In the genomic region with DNA sequence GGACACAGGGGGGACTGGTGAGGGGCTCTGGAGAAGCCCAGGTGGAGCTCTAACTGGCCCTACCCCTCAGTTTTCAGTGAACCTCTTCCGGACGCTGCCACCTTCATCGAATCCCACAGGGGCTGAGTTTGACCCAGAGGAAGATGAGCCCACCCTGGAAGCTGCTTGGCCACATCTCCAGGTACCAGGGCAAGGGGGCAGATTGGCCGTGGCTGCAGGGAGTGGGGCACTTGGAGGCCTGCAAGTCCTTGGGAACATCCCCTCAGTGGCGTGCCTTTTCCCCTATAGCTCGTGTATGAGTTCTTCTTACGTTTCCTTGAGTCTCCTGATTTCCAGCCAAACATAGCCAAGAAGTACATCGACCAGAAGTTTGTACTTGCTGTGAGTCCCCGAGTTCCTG, we compare ENCODE assay signal across 31 cellular contexts.
"Had no signal": no experiment of that assay in that cellular context is flagged by ENCODE, and none has a peak within 500 bp of the region (broad histone marks: within the 10 kb centered on the region; RNA-seq: fewer than 3 reads in every experiment).

No MANE protein-coding gene starts in this region.

- H3K27ac Mint-ChIP-seq: activated B cell treated with CpG ODN at 0.5 μM for 24 hours; activated CD4-positive, alpha-beta memory T cell treated with anti-CD3 and anti-CD28 coated beads for 36 hours; activated CD8-positive, alpha-beta memory T cell treated with anti-CD3 and anti-CD28 coated beads, Interleukin-2, amount 10 ng/mL, durations not matched to agents 7 days and 5 days; activated CD8-positive, alpha-beta T cell treated with anti-CD3 and anti-CD28 coated beads, Interleukin-2, amount 10 ng/mL, durations not matched to agents 7 days and 5 days; activated naive CD8-positive, alpha-beta T cell treated with anti-CD3 and anti-CD28 coated beads for 36 hours; activated T-cell treated with anti-CD3 and anti-CD28 coated beads, Interleukin-2, amount 50 U/mL, for 72 hours; dendritic cell treated with granulocyte-macrophage colony-stimulating factor and Interleukin-4, amounts not matched to agents 40 ng/mL and 50 ng/mL, for 4 days; endodermal cell; T-helper 2 cell treated with Interferon-gamma antibody and Interleukin-4, amounts not matched to agents 5 μg/mL and 100 μg/mL, for 36 hours had no signal

- ATAC-seq: activated CD4-positive, CD25-positive, alpha-beta regulatory T cell treated with anti-CD3 and anti-CD28 coated beads, Interleukin-2, amount 50 U/mL, for 24 hours; activated CD8-positive, alpha-beta memory T cell treated with anti-CD3 and anti-CD28 coated beads, Interleukin-2, amount 10 ng/mL, durations not matched to agents 7 days and 5 days; activated CD8-positive, alpha-beta T cell treated with anti-CD3 and anti-CD28 coated beads, Interleukin-2, amount 10 ng/mL, durations not matched to agents 7 days and 5 days; activated T-cell treated with anti-CD3 and anti-CD28 coated beads, Interleukin-2, amount 50 U/mL, for 72 hours; foreskin keratinocyte; gastrocnemius medialis; T-helper 17 cell had no signal

- H3K27me3 ChIP-seq: brain microvascular endothelial cell, dorsolateral prefrontal cortex, esophagus muscularis mucosa, foreskin keratinocyte, gastrocnemius medialis had no signal

- DNase-seq: activated B cell treated with CpG ODN at 0.5 μM for 24 hours; activated CD4-positive, alpha-beta memory T cell treated with anti-CD3 and anti-CD28 coated beads for 36 hours; activated CD4-positive, alpha-beta T cell treated with anti-CD3 and anti-CD28 coated beads for 48 hours; activated CD8-positive, alpha-beta memory T cell treated with anti-CD3 and anti-CD28 coated beads, Interleukin-2, amount 10 ng/mL, durations not matched to agents 7 days and 5 days; activated CD8-positive, alpha-beta memory T cell treated with anti-CD3 and anti-CD28 coated beads, Interleukin-2, amount 50 U/mL, for 4 hours; activated CD8-positive, alpha-beta T cell treated with anti-CD3 and anti-CD28 coated beads, Interleukin-2, amount 10 ng/mL, durations not matched to agents 7 days and 5 days; activated gamma-delta T cell; activated naive CD4-positive, alpha-beta T cell; activated naive CD4-positive, alpha-beta T cell treated with anti-CD3 and anti-CD28 coated beads, Interleukin-2, amount 50 U/mL, for 16 hours; activated naive CD8-positive, alpha-beta T cell treated with anti-CD3 and anti-CD28 coated beads for 36 hours; activated T-cell treated with anti-CD3 and anti-CD28 coated beads, Interleukin-2, amount 50 U/mL, for 1 hour; activated T-cell treated with anti-CD3 and anti-CD28 coated beads, Interleukin-2, amount 50 U/mL, for 72 hours; amniotic stem cell; anterior cingulate cortex; brain microvascular endothelial cell; dorsolateral prefrontal cortex; effector memory CD4-positive, alpha-beta T cell; endodermal cell; erythroblast; foreskin keratinocyte; gastrocnemius medialis; T-helper 1 cell; T-helper 17 cell; T1000; WERI-Rb-1 had no signal

- H3K4me1 ChIP-seq: foreskin keratinocyte had no signal

- H3K9me3 Mint-ChIP-seq: activated B cell treated with CpG ODN at 0.5 μM for 24 hours; activated CD4-positive, alpha-beta memory T cell treated with anti-CD3 and anti-CD28 coated beads for 36 hours; activated naive CD8-positive, alpha-beta T cell treated with anti-CD3 and anti-CD28 coated beads for 36 hours; activated T-cell treated with anti-CD3 and anti-CD28 coated beads, Interleukin-2, amount 50 U/mL, for 72 hours; central memory CD8-positive, alpha-beta T cell; dendritic cell treated with granulocyte-macrophage colony-stimulating factor and Interleukin-4, amounts not matched to agents 40 ng/mL and 50 ng/mL, for 4 days; endodermal cell; T-helper 2 cell treated with Interferon-gamma antibody and Interleukin-4, amounts not matched to agents 5 μg/mL and 100 μg/mL, for 36 hours had no signal

- H3K4me3 Mint-ChIP-seq: activated B cell treated with CpG ODN at 0.5 μM for 24 hours; activated CD4-positive, alpha-beta memory T cell treated with anti-CD3 and anti-CD28 coated beads for 36 hours; activated CD8-positive, alpha-beta memory T cell treated with anti-CD3 and anti-CD28 coated beads, Interleukin-2, amount 10 ng/mL, durations not matched to agents 7 days and 5 days; activated CD8-positive, alpha-beta T cell treated with anti-CD3 and anti-CD28 coated beads, Interleukin-2, amount 10 ng/mL, durations not matched to agents 7 days and 5 days; activated naive CD8-positive, alpha-beta T cell treated with anti-CD3 and anti-CD28 coated beads for 36 hours; activated T-cell treated with anti-CD3 and anti-CD28 coated beads, Interleukin-2, amount 50 U/mL, for 72 hours; central memory CD8-positive, alpha-beta T cell; dendritic cell treated with granulocyte-macrophage colony-stimulating factor and Interleukin-4, amounts not matched to agents 40 ng/mL and 50 ng/mL, for 4 days; endodermal cell; T-helper 17 cell; T-helper 2 cell treated with Interferon-gamma antibody and Interleukin-4, amounts not matched to agents 5 μg/mL and 100 μg/mL, for 36 hours had no signal

- H3K4me1 Mint-ChIP-seq: endodermal cell had no signal

- H3K4me3 ChIP-seq: coronary artery, dorsolateral prefrontal cortex, esophagus muscularis mucosa, gastrocnemius medialis had no signal

- H3K27me3 Mint-ChIP-seq: activated B cell treated with CpG ODN at 0.5 μM for 24 hours; activated CD4-positive, alpha-beta memory T cell treated with anti-CD3 and anti-CD28 coated beads for 36 hours; activated CD8-positive, alpha-beta memory T cell treated with anti-CD3 and anti-CD28 coated beads, Interleukin-2, amount 10 ng/mL, durations not matched to agents 7 days and 5 days; activated naive CD8-positive, alpha-beta T cell treated with anti-CD3 and anti-CD28 coated beads for 36 hours; central memory CD8-positive, alpha-beta T cell; dendritic cell treated with granulocyte-macrophage colony-stimulating factor and Interleukin-4, amounts not matched to agents 40 ng/mL and 50 ng/mL, for 4 days; T-helper 17 cell had no signal

- H3K9me3 ChIP-seq: esophagus muscularis mucosa, gastrocnemius medialis had no signal

- H3K27ac ChIP-seq: brain microvascular endothelial cell, coronary artery, esophagus muscularis mucosa, foreskin keratinocyte, gastrocnemius medialis, WERI-Rb-1 had no signal
